34 cellular contexts compared by ENCODE assay signal in genomic region chr2:166249318-166249717, GRCh38.
"Had no signal": no experiment of that assay in that cellular context is flagged by ENCODE, and none has a peak within 500 bp of the region (broad histone marks: within the 10 kb centered on the region; RNA-seq: fewer than 3 reads in every experiment).

No MANE protein-coding gene starts in this region.

- H3K9ac ChIP-seq: KMS-11 had no signal

- DNase-seq: Karpas-422, Kasumi-1, KG1, MG63, MM.1S, MV-4-11, NCI-H1048, NCI-H1092, NCI-H1092 treated with DMSO at 0.1 percent for 48 hours, NCI-H1105, NCI-H1105 treated with DMSO at 0.1 percent for 48 hours, NCI-H1417, NCI-H1417 treated with DMSO at 0.1 percent for 48 hours, NCI-H1436, NCI-H1436 treated with DMSO at 0.1 percent for 48 hours, NCI-H146, NCI-H1694, NCI-H1694 treated with DMSO at 0.1 percent for 48 hours, NCI-H187, NCI-H187 treated with DMSO at 0.1 percent for 48 hours, NCI-H1930, NCI-H2029, NCI-H2029 treated with DMSO at 0.1 percent for 48 hours, NCI-H2081, NCI-H2081 treated with DMSO at 0.1 percent for 48 hours, NCI-H2107, NCI-H2171, NCI-H2171 treated with DMSO at 0.1 percent for 48 hours, NCI-H2227 treated with DMSO at 0.1 percent for 48 hours, NCI-H226, NCI-H345, NCI-H446, NCI-H446 treated with DMSO at 0.1 percent for 48 hours had no signal

- H3K27ac ChIP-seq: KMS-11 had no signal

- H3K36me3 ChIP-seq: MG63 had no signal

- H3K4me2 ChIP-seq: KMS-11 had no signal

- H3K4me3 ChIP-seq: MG63 had no signal

- H3K27me3 ChIP-seq: MG63 had no signal

- H3K9me3 ChIP-seq: MG63 had no signal
